In the genomic region with DNA sequence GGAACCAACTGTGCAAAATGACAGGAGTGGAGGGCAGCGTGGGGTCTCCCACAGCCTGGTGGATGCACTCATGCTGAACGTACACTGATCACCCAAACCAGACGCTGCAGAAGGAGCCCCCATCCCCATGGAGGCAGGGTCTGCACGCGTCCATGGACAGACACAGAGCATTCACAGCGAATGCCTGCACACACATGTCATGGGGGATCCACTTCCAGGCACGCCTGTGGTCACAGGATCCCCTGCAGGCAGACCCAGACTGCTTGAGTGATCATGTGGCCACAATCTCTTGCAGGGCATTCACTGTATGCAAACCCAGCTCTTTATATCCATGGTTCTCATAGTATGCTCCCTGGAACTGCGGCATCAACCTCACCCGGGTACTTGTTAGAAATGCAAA, we compare ENCODE assay signal across 16 cellular contexts. TPM values are rescaled to one million over a fixed set of nuclear protein-coding genes. Genes with fewer than 3 reads are reported as not detected.
DNase-seq lines count a peak whose midpoint lies in the region; ATAC-seq and TF ChIP-seq lines count a peak whose summit lies in the region.
"Had no signal": no experiment of that assay in that cellular context is flagged by ENCODE, and none has a peak within 500 bp of the region (broad histone marks: within the 10 kb centered on the region; RNA-seq: fewer than 3 reads in every experiment).

No MANE protein-coding gene starts in this region.

- H2BK120ac ChIP-seq in trophoblast cell (ENCODE audit: insufficient read depth, low read length, poor library complexity) = no peak overlapping the region

- no peak overlapping the region for H2AFZ ChIP-seq in trophoblast cell (ENCODE audit: insufficient read depth, low read length, poor library complexity)

- no peak for TF ChIP-seq CTCF in upper lobe of right lung (IDR thresholded peaks at IDR 0.05)

- no peak overlapping the region for H2BK5ac ChIP-seq in trophoblast cell (ENCODE audit: low read depth, low read length, poor library complexity)

- H3K23ac ChIP-seq in trophoblast cell (ENCODE audit: low read length) = no peak overlapping the region

- no peak overlapping the region for H3K4me3 ChIP-seq in BLaER1 treated with 17β-estradiol and CSF1 and Interleukin-3, amounts not matched to agents 10 nM and 100 nM
- no peak overlapping the region for H3K4me3 ChIP-seq in trophoblast cell (ENCODE audit: low read depth, low read length)
- no peak overlapping the region for H3K4me3 ChIP-seq in upper lobe of right lung

- no peaks in the 10 kb centered on the region for H3K79me2 ChIP-seq in trophoblast cell (ENCODE audit: control insufficient read depth, insufficient read depth, low read length, poor library complexity)

- H3K4me1 ChIP-seq in BLaER1 treated with 17β-estradiol and CSF1 and Interleukin-3, amounts not matched to agents 10 nM and 100 nM = peaks cover 35 to 83% (median 74%) of the 10 kb centered on the region in 10 experiments
- H3K4me1 ChIP-seq in trophoblast cell (ENCODE audit: control insufficient read depth in 1 of 2, insufficient read depth in 2 of 2, low read length in 2 of 2) = peaks cover 0 to 3% of the 10 kb centered on the region in 2 experiments
- peaks cover 3% of the 10 kb centered on the region for H3K4me1 ChIP-seq in upper lobe of right lung

- H3K4ac ChIP-seq in trophoblast cell (ENCODE audit: low read depth, low read length) = no peak overlapping the region

- no peak overlapping the region for H3K18ac ChIP-seq in trophoblast cell (ENCODE audit: low read length)

- no peak overlapping the region for H2AK5ac ChIP-seq in trophoblast cell (ENCODE audit: low read length)

- no peak overlapping the region for H4K91ac ChIP-seq in trophoblast cell (ENCODE audit: low read depth, low read length)

- no peak overlapping the region for H4K12ac ChIP-seq in trophoblast cell (ENCODE audit: low read depth, low read length)

- peaks cover 32 to 52% (median 39%) of the 10 kb centered on the region in 11 experiments for H3K27me3 ChIP-seq in BLaER1 treated with 17β-estradiol and CSF1 and Interleukin-3, amounts not matched to agents 10 nM and 100 nM
- H3K27me3 ChIP-seq in trophoblast cell (ENCODE audit: insufficient read depth, low read length) (peaks cover 27% of the 10 kb centered on the region), upper lobe of right lung (peaks cover 78% of the 10 kb centered on the region)

- ATAC-seq in upper lobe of right lung (no peak), HG03439 (IDR thresholded peaks at IDR 0.05; ENCODE audit: unreplicated experiment) (no peak)
- ATAC-seq: HepG2 had no signal

- H3K9ac ChIP-seq in BLaER1 treated with 17β-estradiol and CSF1 and Interleukin-3, amounts not matched to agents 10 nM and 100 nM = no peak overlapping the region
- peak overlapping the region; percentile 12 for H3K9ac ChIP-seq in trophoblast cell (ENCODE audit: low read length)

- no peaks in the 10 kb centered on the region for H3K36me3 ChIP-seq in BLaER1 treated with 17β-estradiol and CSF1 and Interleukin-3, amounts not matched to agents 10 nM and 100 nM
- H3K36me3 ChIP-seq in trophoblast cell (ENCODE audit: control insufficient read depth in 1 of 2, insufficient read depth in 2 of 2, low read length in 2 of 2) = no peaks in the 10 kb centered on the region
- H3K36me3 ChIP-seq in upper lobe of right lung = no peaks in the 10 kb centered on the region

- DNase-seq in NCI-H526 (lab: John Stamatoyannopoulos, UW) (peak; percentile 87), SK-MEL-5 (ENCODE audit: low read depth, low spot score) (peak; percentile 66), trophoblast cell (no peak), upper lobe of right lung (no peak), NCI-H82 treated with DMSO at 0.1 percent for 48 hours (lab: John Stamatoyannopoulos, UW; ENCODE audit: unreplicated experiment) (no peak)
- DNase-seq: ACHN; CD4-positive, alpha-beta memory T cell; DMS79; GOT3; H9 had no signal

- in situ Hi-C loops in SK-MEL-5 (cut with HindIII; ENCODE audit: low pct_unique_long_range_greater_than_20kb, low sequenced_read_pairs) = no loop called here

- H3K27ac ChIP-seq in BLaER1 treated with 17β-estradiol and CSF1 and Interleukin-3, amounts not matched to agents 10 nM and 100 nM = no peak overlapping the region
- H3K27ac ChIP-seq in trophoblast cell (ENCODE audit: low read depth, low read length) = no peak overlapping the region
- no peak overlapping the region for H3K27ac ChIP-seq in upper lobe of right lung
- H3K27ac ChIP-seq: C4-2B had no signal

- no peaks in the 10 kb centered on the region for H3K79me1 ChIP-seq in trophoblast cell (ENCODE audit: low read length)

- no peak overlapping the region for H4K8ac ChIP-seq in trophoblast cell (ENCODE audit: low read depth, low read length)

- peak overlapping the region in 6 of 11 experiments; percentile 9 to 98 (median 20); a peak in 6 of 22 replicates for H3K4me2 ChIP-seq in BLaER1 treated with 17β-estradiol and CSF1 and Interleukin-3, amounts not matched to agents 10 nM and 100 nM
- H3K4me2 ChIP-seq in trophoblast cell (ENCODE audit: low read length) = no peak overlapping the region

- H4K20me1 ChIP-seq in BLaER1 treated with 17β-estradiol and CSF1 and Interleukin-3, amounts not matched to agents 10 nM and 100 nM = peaks cover 0 to 39% (median 6%) of the 10 kb centered on the region in 11 experiments; a peak in 10 of 22 replicates

- intact Hi-C loops in upper lobe of right lung (cut with DNase I) = no loop called here

- H3K9me3 ChIP-seq in BLaER1 treated with 17β-estradiol and CSF1 and Interleukin-3, amounts not matched to agents 10 nM and 100 nM (replicated peaks in 1 of 11) = 0 out of 22 replicates have a peak, but pooled peaks cover 0 to under 1% (median 0%) of the 10 kb centered on the region in 11 experiments
- H3K9me3 ChIP-seq in trophoblast cell (ENCODE audit: insufficient read depth, low read depth, low read length) (peaks cover 6% of the 10 kb centered on the region), upper lobe of right lung (no peaks in the 10 kb centered on the region)

- no peak overlapping the region for H2BK12ac ChIP-seq in trophoblast cell (ENCODE audit: low read length)

- no CpG with 5 or more reads among the region's 9 CpGs for WGBS in trophoblast cell (ENCODE audit: extremely low coverage, insufficient coverage, insufficient read length)

- H3K14ac ChIP-seq in trophoblast cell (ENCODE audit: low read length) = no peak overlapping the region

RNA-seq across cellular contexts. Expression of gene SNCB, which starts 5.4 kb away (rescaled TPM):
- 0.11 and 0.26 TPM in 2 replicates for total RNA-seq in SK-MEL-5 (2014; rRNA removed; shearing (Covaris generic))
- polyA plus RNA-seq in SK-MEL-5 (2015; cell fraction: cytosol; rRNA removed) = 1.5 and 1.6 TPM in 2 replicates
- 1.1 and 2.7 TPM in 2 replicates for polyA plus RNA-seq in SK-MEL-5 (2015; cell fraction: nucleus; rRNA removed)
- polyA plus RNA-seq in trophoblast cell (2013) = 0.11 TPM in 1 of 2 replicates, not detected in the other
- total RNA-seq in upper lobe of right lung = not detected
- total RNA-seq: A172; CD4-positive, alpha-beta memory T cell; HepG2 had no signal
- polyA plus RNA-seq: CD4-positive, alpha-beta memory T cell; HepG2 had no signal

RNA-seq across cellular contexts. Expression of gene EIF4E1B, which starts 5.6 kb away (rescaled TPM):
- total RNA-seq in SK-MEL-5 (2014; rRNA removed; shearing (Covaris generic)) = not detected in 2 replicates
- not detected in 2 replicates for polyA plus RNA-seq in SK-MEL-5 (2015; cell fraction: cytosol; rRNA removed)
- not detected in 2 replicates for polyA plus RNA-seq in SK-MEL-5 (2015; cell fraction: nucleus; rRNA removed)
- polyA plus RNA-seq in trophoblast cell (2013) = 0.55 and 0.62 TPM in 2 replicates
- not detected for total RNA-seq in upper lobe of right lung
- total RNA-seq: A172; CD4-positive, alpha-beta memory T cell; G401; HepG2 had no signal
- polyA plus RNA-seq: CD4-positive, alpha-beta memory T cell; HepG2 had no signal

RNA-seq across cellular contexts. Expression of gene GPRIN1, which starts 15.0 kb away (rescaled TPM):
- total RNA-seq in SK-MEL-5 (2014; rRNA removed; shearing (Covaris generic)) = 4.1 and 5.0 TPM in 2 replicates
- 7.5 and 9.2 TPM in 2 replicates for polyA plus RNA-seq in SK-MEL-5 (2015; cell fraction: cytosol; rRNA removed)
- 2.4 and 6.7 TPM in 2 replicates for polyA plus RNA-seq in SK-MEL-5 (2015; cell fraction: nucleus; rRNA removed)
- polyA plus RNA-seq in trophoblast cell (2013) = 1.4 and 1.5 TPM in 2 replicates
- 1.4 TPM for total RNA-seq in upper lobe of right lung

RNA-seq across cellular contexts. Expression of gene TSPAN17, which starts 22.4 kb away (rescaled TPM):
- 19.7 and 20.5 TPM in 2 replicates for total RNA-seq in SK-MEL-5 (2014; rRNA removed; shearing (Covaris generic))
- 32.5 and 33.4 TPM in 2 replicates for polyA plus RNA-seq in SK-MEL-5 (2015; cell fraction: cytosol; rRNA removed)
- polyA plus RNA-seq in SK-MEL-5 (2015; cell fraction: nucleus; rRNA removed) = 51.2 and 70.0 TPM in 2 replicates
- 18.3 and 18.4 TPM in 2 replicates for polyA plus RNA-seq in trophoblast cell (2013)
- total RNA-seq in upper lobe of right lung = 31.8 TPM

Comparison
In these comparisons a context has a peak if more than half of its experiments do, and no peak if none do; other contexts are left out.
1. DNase-seq: peak in NCI-H526 (2 of 2) and SK-MEL-5 (single experiment); none in trophoblast cell (0 of 2), upper lobe of right lung (single experiment) and NCI-H82 treated with DMSO at 0.1 percent for 48 hours (single experiment).